8 cellular contexts compared by ENCODE assay signal in the genomic region with DNA sequence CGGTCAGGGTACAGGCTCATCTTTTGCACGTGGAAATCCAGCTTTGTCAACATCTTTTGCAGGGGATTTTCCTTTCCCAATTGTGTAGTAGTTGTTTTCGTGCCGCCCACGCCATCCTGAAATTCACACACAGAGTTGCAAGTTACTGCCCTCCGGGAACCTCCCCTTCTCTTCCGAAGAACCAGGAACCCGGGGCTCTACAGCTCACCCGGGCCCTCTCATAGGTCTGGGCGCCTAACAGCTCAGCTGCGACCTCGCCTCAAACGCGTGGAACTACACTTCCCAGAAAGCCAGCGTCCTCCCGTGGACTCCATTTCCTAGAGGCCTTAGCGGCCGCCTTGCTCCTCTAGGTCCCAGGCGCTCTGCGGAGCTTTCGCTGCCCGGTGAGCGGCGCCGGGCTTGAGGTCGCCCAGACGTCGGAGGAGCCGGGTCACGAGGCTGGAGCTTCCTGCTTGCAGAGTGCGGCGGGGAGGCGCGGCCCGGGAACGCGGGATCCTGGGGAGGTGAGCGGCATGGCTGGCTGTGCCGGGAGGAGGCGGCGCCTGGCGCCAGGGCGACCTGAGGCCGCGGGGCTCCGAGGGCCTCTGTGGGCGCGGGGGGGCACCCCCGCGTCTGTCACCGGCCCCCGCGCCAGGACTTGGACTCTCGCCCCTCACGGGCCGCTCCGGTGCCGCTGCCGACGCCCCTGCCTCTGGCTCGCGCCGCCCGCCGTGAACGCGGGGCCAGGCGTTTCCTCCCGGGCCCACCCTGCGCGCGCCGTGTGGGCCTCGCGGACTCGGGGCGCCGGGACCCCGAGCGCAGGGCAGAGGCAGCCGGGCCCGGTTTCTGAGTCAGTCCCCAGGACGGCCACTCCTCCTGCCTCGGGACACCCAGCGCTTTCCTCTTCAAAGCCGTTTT. TPM values are rescaled to one million over a fixed set of nuclear protein-coding genes. Genes with fewer than 3 reads are reported as not detected.
DNase-seq lines count a peak whose midpoint lies in the region; ATAC-seq and TF ChIP-seq lines count a peak whose summit lies in the region.

A gene (plus strand): TSS at position 329 of the 897 bp plus-strand sequence. CDS start 1,095 bp downstream, outside the sequence.

- peak within 1 kb of the TSS; percentile 73 for H3K4me3 ChIP-seq in IMR-90 (ENCODE audit: insufficient read depth, low read depth, low read length)
- peak within 1 kb of the TSS; percentile 47 to 57 for H3K4me3 ChIP-seq in muscle layer of colon (ENCODE audit: low read depth in 1 of 2, low read length in 2 of 2)

- no peak for TF ChIP-seq RAD21 in IMR-90 (IDR thresholded peaks at IDR 0.05; ENCODE audit: low read length)

- peak within 1 kb of the TSS; percentile 86 for H3K4me3 Mint-ChIP-seq in activated T-cell treated with anti-CD3 and anti-CD28 coated beads, Interleukin-2, amount 50 U/mL, for 4 hours

- ATAC-seq in GM21529 (IDR thresholded peaks at IDR 0.05; ENCODE audit: unreplicated experiment) (peak; percentile 99), IMR-90 (ENCODE audit: low read depth) (peak; percentile 97), esophagus mucosa (peak; percentile 97)
- peak; percentile 98 for ATAC-seq in activated T-cell treated with anti-CD3 and anti-CD28 coated beads, Interleukin-2, amount 50 U/mL, for 4 hours

- H2AK9ac ChIP-seq in IMR-90 (replicated peaks; ENCODE audit: low read depth, low read length, poor library complexity) = peak within 1 kb of the TSS; percentile 38

- TF ChIP-seq CTCF in IMR-90 (conservative IDR thresholded peaks at IDR 0.05; ENCODE audit: low read depth, low read length) = 0 out of 2 replicates have a peak, but pooled peaks have one; percentile 7

- dilution Hi-C loops in IMR-90 (cut with HindIII; ENCODE audit: low sequenced_read_pairs, unreplicated experiment) = loop anchor here (10.0 kb wide), 1 partner anchor 135 kb away; no protein-coding TSS in a partner anchor

- no peaks in the 10 kb centered on the region for H3K27me3 Mint-ChIP-seq in activated T-cell treated with anti-CD3 and anti-CD28 coated beads, Interleukin-2, amount 50 U/mL, for 4 hours (ENCODE audit: low read depth)

- POLR2A ChIA-PET in IMR-90 (lab: Charles Lee; ENCODE audit: unreplicated experiment) = no interaction called here

- no TSS peak for BruUV-seq in IMR-90 (replicated peaks; lab: Mats Ljungman, UMichigan)

- no peaks in the 10 kb centered on the region for H3K27me3 ChIP-seq in IMR-90 (ENCODE audit: control insufficient read depth, insufficient read depth, low read length)
- H3K27me3 ChIP-seq in muscle layer of colon (ENCODE audit: control insufficient read depth in 1 of 2, insufficient read depth in 2 of 2, low read length in 2 of 2) = no peaks in the 10 kb centered on the region

- peaks cover 2% of the 10 kb centered on the region; the same call in 1 of the 2 replicates for H3K4me1 ChIP-seq in IMR-90 (ENCODE audit: control insufficient read depth, insufficient read depth, low read length)
- peaks cover 12% of the 10 kb centered on the region for H3K4me1 ChIP-seq in muscle layer of colon (ENCODE audit: insufficient read depth, low read length)

- no peak within 1 kb of the TSS; the same call in 1 of the 2 replicates for H3K56ac ChIP-seq in IMR-90 (ENCODE audit: extremely low read depth, insufficient read depth, low read length)

- peak within 1 kb of the TSS; percentile 6 for H4K5ac ChIP-seq in IMR-90 (ENCODE audit: low read depth, low read length)

- H4K20me1 ChIP-seq in IMR-90 (ENCODE audit: insufficient read depth, low read length) = no peaks in the 10 kb centered on the region

- H3K23ac ChIP-seq in IMR-90 (ENCODE audit: low read depth, low read length) = no peak within 1 kb of the TSS

- CTCF ChIA-PET in IMR-90 (lab: Yijun Ruan, JAX) = interaction anchor here (0.6 to 1.2 kb wide), 2 partner anchors 129 to 165 kb away, joined by 3 read pairs; a partner anchor contains a TSS

- H3K79me1 ChIP-seq in IMR-90 (ENCODE audit: low read depth in 1 of 2, low read length in 2 of 2) = peaks cover 10 to 19% of the 10 kb centered on the region in 2 experiments

- H4K91ac ChIP-seq in IMR-90 (ENCODE audit: insufficient read depth, low read depth, low read length) = peak within 1 kb of the TSS; percentile 3; the same call in 1 of the 2 replicates

- 0 out of 2 replicates have a peak within 1 kb of the TSS, but pooled peaks have one; percentile 41 for H3K14ac ChIP-seq in IMR-90 (replicated peaks; ENCODE audit: low read depth, low read length)

- H3K36me3 ChIP-seq in IMR-90 (ENCODE audit: control insufficient read depth, insufficient read depth, low read length) = peaks cover 15% of the 10 kb centered on the region
- H3K36me3 ChIP-seq in muscle layer of colon (ENCODE audit: insufficient read depth, low read length) = no peaks in the 10 kb centered on the region

- H2BK15ac ChIP-seq in IMR-90 (ENCODE audit: low read depth, low read length) = no peak within 1 kb of the TSS

- peak within 1 kb of the TSS; percentile 4 for H2BK5ac ChIP-seq in IMR-90 (ENCODE audit: low read depth, low read length, poor library complexity, severe bottlenecking)

- H3K4ac ChIP-seq in IMR-90 (ENCODE audit: low read depth, low read length) = peak within 1 kb of the TSS; percentile 35; the same call in 1 of the 2 replicates

- no peak within 1 kb of the TSS for H2BK120ac ChIP-seq in IMR-90 (ENCODE audit: low read depth, low read length)

- no peaks in the 10 kb centered on the region for H3K9me3 Mint-ChIP-seq in activated T-cell treated with anti-CD3 and anti-CD28 coated beads, Interleukin-2, amount 50 U/mL, for 4 hours

- H2BK20ac ChIP-seq in IMR-90 (ENCODE audit: low read depth, low read length) = no peak within 1 kb of the TSS

- peak within 1 kb of the TSS; percentile 96 for H2AFZ ChIP-seq in IMR-90 (replicated peaks; ENCODE audit: low read length, poor library complexity)

- peak within 1 kb of the TSS; percentile 63 to 68; a peak in 3 of 4 replicates for H4K8ac ChIP-seq in IMR-90 (ENCODE audit: low read depth in 2 of 2, low read length in 2 of 2)

- peak within 1 kb of the TSS; percentile 53 for H3K9ac ChIP-seq in IMR-90 (ENCODE audit: low read depth, low read length)
- no peak within 1 kb of the TSS for H3K9ac ChIP-seq in muscle layer of colon (ENCODE audit: low read length)

- peaks cover 23% of the 10 kb centered on the region for H3K4me1 Mint-ChIP-seq in activated T-cell treated with anti-CD3 and anti-CD28 coated beads, Interleukin-2, amount 50 U/mL, for 4 hours (ENCODE audit: low read depth)

- no peak within 1 kb of the TSS for H3K18ac ChIP-seq in IMR-90 (ENCODE audit: low read depth, low read length)

- intact Hi-C loops in IMR-90 (cut with micrococcal nuclease) = loop anchor here (1.0 to 5.0 kb wide), 3 partner anchors 130 to 233 kb away; a partner anchor contains a TSS

- TF ChIP-seq POLR2A in IMR-90 (IDR thresholded peaks at IDR 0.05; ENCODE audit: low read depth, low read length) = peak; percentile 50; the same call in 1 of the 2 replicates

- H3K4me2 ChIP-seq in IMR-90 (ENCODE audit: low read depth, low read length) = peak within 1 kb of the TSS; percentile 65

- 1% methylated on average over 17 of the region's 86 CpGs; no CpG with 5 or more reads in 1 of the 2 experiments for WGBS in IMR-90 (ENCODE audit: extremely low coverage in 2 of 2, insufficient read length in 1 of 2), 2 experiments

- no peak within 1 kb of the TSS for H2AK5ac ChIP-seq in IMR-90 (ENCODE audit: low read depth, low read length)

- DNase-seq in DMS153 (lab: John Stamatoyannopoulos, UW) = peak; percentile 70
- peak; percentile 92 for DNase-seq in IMR-90
- peak; percentile 77 for DNase-seq in activated T-cell treated with anti-CD3 and anti-CD28 coated beads, Interleukin-2, amount 50 U/mL, for 4 hours
- DNase-seq in stimulated activated CD8-positive, alpha-beta memory T cell treated with anti-CD3 and anti-CD28 coated beads, Interleukin-7, amount 100 ng/mL, for 1 hour (ENCODE audit: low read depth in 2 of 2) = peak; percentile 56 to 62

- H3K27ac ChIP-seq in IMR-90 (ENCODE audit: insufficient read depth, low read length) = peak within 1 kb of the TSS; percentile 49
- peak within 1 kb of the TSS; percentile 35 for H3K27ac ChIP-seq in muscle layer of colon (ENCODE audit: low read depth, low read length)

- in situ Hi-C loops in IMR-90 (cut with MboI; ENCODE audit: low sequenced_read_pairs) = no loop called here

- peaks cover 1% of the 10 kb centered on the region; the same call in 1 of the 2 replicates for H3K9me3 ChIP-seq in IMR-90 (ENCODE audit: control insufficient read depth, insufficient read depth, low read length)
- no peaks in the 10 kb centered on the region for H3K9me3 ChIP-seq in muscle layer of colon (ENCODE audit: low read length)

- no peaks in the 10 kb centered on the region for H3K9me1 ChIP-seq in IMR-90 (ENCODE audit: insufficient read depth, low read length)

- H3K36me3 Mint-ChIP-seq in activated T-cell treated with anti-CD3 and anti-CD28 coated beads, Interleukin-2, amount 50 U/mL, for 4 hours (ENCODE audit: insufficient read depth) = peaks cover 18% of the 10 kb centered on the region

TF ChIP-seq in IMR-90, 13 proteins besides CTCF, POLR2A, EP300 and RAD21 (continues in another document):
- TF ChIP-seq MXI1 (IDR thresholded peaks at IDR 0.05; ENCODE audit: borderline replicate concordance, low read depth, low read length) (peak; percentile 46; the same call in 1 of the 2 replicates), SMC3 (IDR thresholded peaks at IDR 0.05; ENCODE audit: low read depth, low read length) (0 out of 2 replicates have a peak, but pooled peaks have one; percentile 8)

RNA-seq across cellular contexts. Expression of the gene that starts here (rescaled TPM):
- 5.0 TPM in 2 replicates for total RNA-seq in IMR-90 (2012; rRNA removed)
- polyA plus RNA-seq in IMR-90 (2012; rRNA removed) = 4.7 and 6.7 TPM in 2 replicates
- polyA plus RNA-seq in IMR-90 (2012; cell fraction: cytosol; rRNA removed) = 0.74 and 1.2 TPM in 2 replicates
- 9.0 and 29.1 TPM in 2 replicates for polyA plus RNA-seq in IMR-90 (2012; cell fraction: nucleus; rRNA removed; ENCODE audit: low replicate concordance)
- 4.6 TPM for polyA plus RNA-seq in PFSK-1 (2012; ENCODE audit: insufficient read length, low read depth)
- 10 to 100 TPM; 11.1 to 12.4 (median 11.9) TPM for total RNA-seq in activated T-cell treated with anti-CD3 and anti-CD28 coated beads, Interleukin-2, amount 50 U/mL, for 4 hours
- 4.9 TPM for total RNA-seq in esophagus mucosa

Comparison
In these comparisons a context has a peak if more than half of its experiments do, and no peak if none do; other contexts are left out.
1. Peak in every context shown above with its lines: DNase-seq, ATAC-seq, H3K4me3 ChIP-seq and H3K27ac ChIP-seq.